In the genomic region with DNA sequence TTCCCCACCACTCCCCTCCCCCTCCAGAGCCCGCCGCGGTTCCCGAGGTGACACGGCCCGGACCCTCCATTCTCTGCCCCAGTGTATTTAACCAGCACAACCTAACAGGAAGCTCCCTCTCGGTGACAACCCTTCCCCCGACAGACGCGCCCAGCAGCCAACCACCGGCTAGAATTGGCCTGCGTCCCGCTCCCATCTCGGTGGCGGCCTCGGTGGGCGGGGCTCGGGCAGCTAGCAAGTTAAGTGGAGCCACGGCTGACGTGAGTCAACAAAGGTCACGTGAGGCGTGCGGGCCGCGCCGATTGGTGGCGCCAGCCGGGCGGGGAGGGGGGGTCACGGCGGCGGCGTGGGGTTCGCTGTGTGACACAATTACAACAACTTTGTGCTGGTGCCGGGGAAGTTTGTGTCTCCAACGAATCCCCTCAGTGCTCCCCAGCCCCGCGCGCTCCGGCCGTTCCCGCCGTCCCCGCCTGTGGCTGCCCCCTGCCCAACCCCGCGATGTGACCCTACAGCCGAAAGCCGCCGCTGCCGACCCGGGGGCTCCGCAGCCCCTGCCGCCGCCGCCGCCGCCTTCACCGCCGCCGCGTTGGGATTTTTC, we compare ENCODE assay signal across 1 cellular context.
TF ChIP-seq lines count a peak whose summit lies in the region.

TSS of gene KDM6A (plus strand) at position 372 of the 598 bp plus-strand sequence. CDS start 364 bp downstream, outside the sequence.

TF ChIP-seq in K562, 482 proteins besides CTCF, POLR2A, EP300 and RAD21 (continued from another document and continues in another):
- TF ChIP-seq ZBTB40 (IDR thresholded peaks at IDR 0.05) (peak; percentile 65), ZBTB40 (CRISPR knock-in tag; IDR thresholded peaks at IDR 0.05) (no peak), RAD51 (IDR thresholded peaks at IDR 0.05; ENCODE audit: borderline replicate concordance, low read depth) (peak; percentile 95), POLR2B (IDR thresholded peaks at IDR 0.05; ENCODE audit: low read depth, partially characterized antibody) (no peak), IRF9 (tag; IDR thresholded peaks at IDR 0.05) (no peak), PHB2 (IDR thresholded peaks at IDR 0.05; ENCODE audit: low read depth) (no peak), SMARCB1 (IDR thresholded peaks at IDR 0.05; ENCODE audit: insufficient read length, low read depth) (no peak), ZNF551 (CRISPR knock-in tag; IDR thresholded peaks at IDR 0.05) (no peak), CLOCK (CRISPR knock-in tag; IDR thresholded peaks at IDR 0.05; ENCODE audit: borderline replicate concordance) (no peak), ZNF584 (CRISPR knock-in tag; IDR thresholded peaks at IDR 0.05; ENCODE audit: low read depth) (no peak), TRIM24 (IDR thresholded peaks at IDR 0.05) (no peak), KLF1 (tag; IDR thresholded peaks at IDR 0.05) (no peak), ZNF589 (CRISPR knock-in tag; IDR thresholded peaks at IDR 0.05; ENCODE audit: low read depth) (no peak), RBFOX2 (IDR thresholded peaks at IDR 0.05; ENCODE audit: low read depth, low read length) (no peak; the same call in 1 of the 2 replicates), ZFX (CRISPR knock-in tag; IDR thresholded peaks at IDR 0.05) (no peak), NR1H2 (CRISPR knock-in tag; IDR thresholded peaks at IDR 0.05) (no peak), FOXP1 (CRISPR knock-in tag; IDR thresholded peaks at IDR 0.05) (no peak), NFXL1 (CRISPR knock-in tag; IDR thresholded peaks at IDR 0.05) (no peak), FOXA3 (CRISPR knock-in tag; conservative IDR thresholded peaks at IDR 0.05 in 1 of 2, IDR thresholded peaks at IDR 0.05 in 1 of 2) (peak; percentile 82 to 93), SP2 (IDR thresholded peaks at IDR 0.05; ENCODE audit: extremely low read depth, low read depth, low read length, poor library complexity, severe bottlenecking) (peak; percentile 60), ZNF184 (CRISPR knock-in tag; IDR thresholded peaks at IDR 0.05) (no peak), MCM2 (IDR thresholded peaks at IDR 0.05; ENCODE audit: low read depth) (no peak), REST (CRISPR knock-in tag; IDR thresholded peaks at IDR 0.05; ENCODE audit: low read depth) (no peak), HCFC1 (IDR thresholded peaks at IDR 0.05; ENCODE audit: low read depth, low read length) (peak; percentile 11; the same call in 1 of the 2 replicates)
- TF ChIP-seq, protein P1, sequence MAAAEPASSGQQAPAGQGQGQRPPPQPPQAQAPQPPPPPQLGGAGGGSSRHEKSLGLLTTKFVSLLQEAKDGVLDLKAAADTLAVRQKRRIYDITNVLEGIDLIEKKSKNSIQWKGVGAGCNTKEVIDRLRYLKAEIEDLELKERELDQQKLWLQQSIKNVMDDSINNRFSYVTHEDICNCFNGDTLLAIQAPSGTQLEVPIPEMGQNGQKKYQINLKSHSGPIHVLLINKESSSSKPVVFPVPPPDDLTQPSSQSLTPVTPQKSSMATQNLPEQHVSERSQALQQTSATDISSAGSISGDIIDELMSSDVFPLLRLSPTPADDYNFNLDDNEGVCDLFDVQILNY (CRISPR knock-in tag; IDR thresholded peaks at IDR 0.05): no peak
- TF ChIP-seq, protein P2, sequence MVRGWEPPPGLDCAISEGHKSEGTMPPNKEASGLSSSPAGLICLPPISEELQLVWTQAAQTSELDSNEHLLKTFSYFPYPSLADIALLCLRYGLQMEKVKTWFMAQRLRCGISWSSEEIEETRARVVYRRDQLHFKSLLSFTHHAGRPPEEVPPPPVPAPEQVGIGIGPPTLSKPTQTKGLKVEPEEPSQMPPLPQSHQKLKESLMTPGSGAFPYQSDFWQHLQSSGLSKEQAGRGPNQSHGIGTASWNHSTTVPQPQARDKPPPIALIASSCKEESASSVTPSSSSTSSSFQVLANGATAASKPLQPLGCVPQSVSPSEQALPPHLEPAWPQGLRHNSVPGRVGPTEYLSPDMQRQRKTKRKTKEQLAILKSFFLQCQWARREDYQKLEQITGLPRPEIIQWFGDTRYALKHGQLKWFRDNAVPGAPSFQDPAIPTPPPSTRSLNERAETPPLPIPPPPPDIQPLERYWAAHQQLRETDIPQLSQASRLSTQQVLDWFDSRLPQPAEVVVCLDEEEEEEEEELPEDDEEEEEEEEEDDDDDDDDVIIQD (CRISPR knock-in tag; IDR thresholded peaks at IDR 0.05): no peak
- TF ChIP-seq, protein P3, sequence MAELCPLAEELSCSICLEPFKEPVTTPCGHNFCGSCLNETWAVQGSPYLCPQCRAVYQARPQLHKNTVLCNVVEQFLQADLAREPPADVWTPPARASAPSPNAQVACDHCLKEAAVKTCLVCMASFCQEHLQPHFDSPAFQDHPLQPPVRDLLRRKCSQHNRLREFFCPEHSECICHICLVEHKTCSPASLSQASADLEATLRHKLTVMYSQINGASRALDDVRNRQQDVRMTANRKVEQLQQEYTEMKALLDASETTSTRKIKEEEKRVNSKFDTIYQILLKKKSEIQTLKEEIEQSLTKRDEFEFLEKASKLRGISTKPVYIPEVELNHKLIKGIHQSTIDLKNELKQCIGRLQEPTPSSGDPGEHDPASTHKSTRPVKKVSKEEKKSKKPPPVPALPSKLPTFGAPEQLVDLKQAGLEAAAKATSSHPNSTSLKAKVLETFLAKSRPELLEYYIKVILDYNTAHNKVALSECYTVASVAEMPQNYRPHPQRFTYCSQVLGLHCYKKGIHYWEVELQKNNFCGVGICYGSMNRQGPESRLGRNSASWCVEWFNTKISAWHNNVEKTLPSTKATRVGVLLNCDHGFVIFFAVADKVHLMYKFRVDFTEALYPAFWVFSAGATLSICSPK (IDR thresholded peaks at IDR 0.05; ENCODE audit: borderline replicate concordance): no peak
- TF ChIP-seq, protein P4, sequence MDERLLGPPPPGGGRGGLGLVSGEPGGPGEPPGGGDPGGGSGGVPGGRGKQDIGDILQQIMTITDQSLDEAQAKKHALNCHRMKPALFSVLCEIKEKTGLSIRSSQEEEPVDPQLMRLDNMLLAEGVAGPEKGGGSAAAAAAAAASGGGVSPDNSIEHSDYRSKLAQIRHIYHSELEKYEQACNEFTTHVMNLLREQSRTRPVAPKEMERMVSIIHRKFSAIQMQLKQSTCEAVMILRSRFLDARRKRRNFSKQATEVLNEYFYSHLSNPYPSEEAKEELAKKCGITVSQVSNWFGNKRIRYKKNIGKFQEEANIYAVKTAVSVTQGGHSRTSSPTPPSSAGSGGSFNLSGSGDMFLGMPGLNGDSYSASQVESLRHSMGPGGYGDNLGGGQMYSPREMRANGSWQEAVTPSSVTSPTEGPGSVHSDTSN (CRISPR knock-in tag; IDR thresholded peaks at IDR 0.05; ENCODE audit: low read depth): peak; percentile 82
- TF ChIP-seq, protein P4 (tag; conservative IDR thresholded peaks at IDR 0.05; ENCODE audit: low read depth): peak; percentile 96
